11 cellular contexts compared by ENCODE assay signal in the genomic region with DNA sequence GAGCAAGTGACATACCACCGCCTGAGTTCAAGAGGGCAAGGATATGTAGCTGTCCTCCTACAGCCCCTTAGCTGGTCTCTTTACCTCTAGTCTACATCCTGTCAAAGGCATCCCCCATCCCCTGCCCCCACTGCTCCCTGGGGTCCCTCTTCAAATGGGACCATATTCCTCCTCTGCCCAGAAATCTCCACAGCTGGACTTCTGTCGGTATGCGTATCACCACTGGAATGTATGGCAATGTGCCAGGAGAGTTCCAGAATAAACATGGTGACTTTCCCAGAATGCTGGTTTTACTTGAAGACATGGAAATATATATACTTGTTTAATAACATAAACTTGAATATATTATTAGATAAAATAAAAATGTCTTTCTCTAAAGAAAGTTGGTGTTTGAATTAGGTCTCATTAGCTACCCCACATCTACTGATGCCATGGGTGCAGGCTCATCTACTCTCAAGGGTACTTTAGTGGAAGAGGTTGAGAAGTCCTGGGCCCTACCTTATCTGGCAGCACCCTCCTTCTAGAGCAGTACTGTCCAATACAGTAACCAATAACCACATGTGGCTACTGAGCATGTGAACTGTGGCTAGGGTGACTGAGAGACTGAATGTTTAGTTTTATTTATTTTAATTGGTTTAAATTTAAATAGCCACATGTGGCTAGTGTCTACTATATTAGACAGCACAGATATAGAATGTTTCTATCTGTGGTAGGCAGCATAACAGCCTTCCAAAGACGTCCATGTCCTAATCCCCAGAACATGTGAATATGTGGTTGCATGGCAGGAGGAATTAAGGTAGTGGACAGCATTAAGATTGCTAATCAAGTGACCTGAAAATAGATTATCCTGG.
DNase-seq lines count a peak whose midpoint lies in the region; ATAC-seq lines count a peak whose summit lies in the region.
"Had no signal": no experiment of that assay in that cellular context is flagged by ENCODE, and none has a peak within 500 bp of the region (broad histone marks: within the 10 kb centered on the region; RNA-seq: fewer than 3 reads in every experiment).

No MANE protein-coding gene starts in this region.

- DNase-seq in Daoy (ENCODE audit: low read depth) (peak; percentile 73), M059J (ENCODE audit: low read depth) (peak; percentile 55), dermis blood vessel endothelial cell (peak; percentile 56), left kidney (ENCODE audit: low read depth, low spot score) (peak; percentile 27), NCI-H2107 (lab: John Stamatoyannopoulos, UW) (no peak), anterior cingulate cortex (lab: John Stamatoyannopoulos, UW) (no peak), NCI-H524 (lab: John Stamatoyannopoulos, UW) (no peak)
- DNase-seq: naive B cell, NCI-H2171 treated with DMSO at 0.1 percent for 48 hours, OCI-M1 had no signal

- no peak for ATAC-seq in HG02970 (IDR thresholded peaks at IDR 0.05; ENCODE audit: low FRiP score, unreplicated experiment)

Comparison
In these comparisons a context has a peak if more than half of its experiments do, and no peak if none do; other contexts are left out.
1. DNase-seq: peak in Daoy (single experiment), M059J (single experiment), dermis blood vessel endothelial cell (single experiment) and left kidney (single experiment); none in NCI-H2107 (single experiment), anterior cingulate cortex (0 of 58) and NCI-H524 (0 of 2).